Comparison of ENCODE assay signal across 16 cellular contexts in the genomic region with DNA sequence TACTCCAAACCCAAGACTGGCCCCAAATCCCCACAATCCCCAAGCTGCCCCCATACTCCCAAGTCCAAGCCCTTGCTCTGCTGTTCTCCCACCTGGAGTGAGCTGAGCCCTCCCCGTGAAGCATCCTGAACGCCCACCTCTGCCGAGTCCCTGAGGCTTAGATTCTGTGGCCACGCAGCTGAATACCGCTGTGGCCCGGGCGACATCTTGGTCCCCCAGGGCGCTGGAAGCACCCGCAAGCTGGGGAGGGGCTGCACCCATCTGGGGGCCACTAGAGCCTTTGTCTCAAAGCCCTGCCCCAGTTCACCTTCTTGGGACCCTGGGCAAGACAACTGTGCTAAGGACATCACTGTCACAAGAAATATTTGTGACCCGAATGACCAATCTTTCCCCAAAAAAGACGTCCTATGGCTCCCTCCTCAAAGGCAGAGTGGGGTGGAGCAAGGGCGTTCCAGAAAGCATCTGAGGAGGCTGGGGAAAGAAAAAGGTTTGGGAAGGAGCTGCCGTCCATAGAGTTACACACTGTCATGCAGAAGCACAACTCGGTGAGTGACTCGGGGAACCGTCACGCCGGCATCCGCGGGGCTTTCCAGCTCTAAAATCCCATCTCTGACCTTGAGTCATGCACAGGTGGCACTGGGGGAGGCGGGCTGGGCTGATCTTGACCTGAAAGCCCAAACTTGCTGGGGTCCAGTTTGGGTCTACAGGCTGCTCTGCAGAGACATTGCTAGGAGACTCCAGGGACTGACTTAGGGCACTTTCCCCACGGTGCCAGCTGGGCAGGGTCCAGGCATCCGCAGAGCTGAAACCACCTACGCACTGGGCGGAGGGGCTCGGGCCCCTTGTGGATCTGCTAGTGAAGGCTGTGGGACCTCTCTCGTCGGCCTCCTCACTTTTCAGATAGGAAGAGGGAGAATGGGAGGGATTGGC. TPM values are rescaled to one million over a fixed set of nuclear protein-coding genes. Genes with fewer than 3 reads are reported as not detected.
DNase-seq lines count a peak whose midpoint lies in the region; ATAC-seq lines count a peak whose summit lies in the region.
"Had no signal": no experiment of that assay in that cellular context is flagged by ENCODE, and none has a peak within 500 bp of the region (broad histone marks: within the 10 kb centered on the region; RNA-seq: fewer than 3 reads in every experiment).

No MANE protein-coding gene starts in this region.

- H3K27me3 ChIP-seq in thymus (ENCODE audit: control insufficient read depth, insufficient read depth), result no peaks in the 10 kb centered on the region
- H3K27me3 ChIP-seq: BLaER1 had no signal

- no peak overlapping the region for H3K4me3 ChIP-seq in thymus (ENCODE audit: low read length)
- H3K4me3 ChIP-seq: BLaER1, left ventricle myocardium inferior had no signal

- WGBS in thymus, result 92% methylated on average over 28 of the region's 28 CpGs

- no peak overlapping the region for H3K4me3 Mint-ChIP-seq in activated T-helper 1 cell treated with anti-CD3 and anti-CD28 coated beads, Interleukin-12 subunit alpha, Interleukin-12 subunit beta, Interleukin-2, Interleukin-4 antibody, amounts not matched to agents 30 ng/mL and 10 ng/mL and 1 ng/mL, durations not matched to agents 14 hours and 24 hours and 36 hours
- H3K4me3 Mint-ChIP-seq: activated naive CD4-positive, alpha-beta T cell treated with anti-CD3 and anti-CD28 coated beads for 36 hours; stimulated activated naive CD8-positive, alpha-beta T cell treated with anti-CD3 and anti-CD28 coated beads, Interleukin-15, amount 100 ng/mL, for 72 hours; T-helper 1 cell treated with Interleukin-12 subunit alpha and Interleukin-12 subunit beta and Interleukin-4 antibody, amounts not matched to agents 30 μg/mL and 1 μg/mL, for 36 hours had no signal

- no peaks in the 10 kb centered on the region for H3K36me3 Mint-ChIP-seq in activated T-helper 1 cell treated with anti-CD3 and anti-CD28 coated beads, Interleukin-12 subunit alpha, Interleukin-12 subunit beta, Interleukin-2, Interleukin-4 antibody, amounts not matched to agents 30 ng/mL and 10 ng/mL and 1 ng/mL, durations not matched to agents 14 hours and 24 hours and 36 hours (ENCODE audit: low read depth)

- DNase-seq in M059J (ENCODE audit: low read depth) (peak; percentile 71), G401 (ENCODE audit: low spot score) (no peak)
- DNase-seq in activated T-helper 1 cell treated with anti-CD3 and anti-CD28 coated beads, Interleukin-12 subunit alpha, Interleukin-12 subunit beta, Interleukin-2, Interleukin-4 antibody, amounts not matched to agents 30 ng/mL and 10 ng/mL and 1 ng/mL, durations not matched to agents 14 hours and 24 hours and 36 hours (ENCODE audit: low spot score), result no peak
- DNase-seq: activated naive CD4-positive, alpha-beta T cell treated with anti-CD3 and anti-CD28 coated beads for 36 hours; DMS53; left ventricle myocardium inferior; NCI-H2107; posterior cingulate gyrus; stimulated activated naive CD8-positive, alpha-beta T cell treated with anti-CD3 and anti-CD28 coated beads, Interleukin-15, amount 100 ng/mL, for 72 hours had no signal

- H3K9me3 Mint-ChIP-seq in activated T-helper 1 cell treated with anti-CD3 and anti-CD28 coated beads, Interleukin-12 subunit alpha, Interleukin-12 subunit beta, Interleukin-2, Interleukin-4 antibody, amounts not matched to agents 30 ng/mL and 10 ng/mL and 1 ng/mL, durations not matched to agents 14 hours and 24 hours and 36 hours, result no peaks in the 10 kb centered on the region
- H3K9me3 Mint-ChIP-seq: stimulated activated naive CD8-positive, alpha-beta T cell treated with anti-CD3 and anti-CD28 coated beads, Interleukin-15, amount 100 ng/mL, for 72 hours; T-helper 1 cell treated with Interleukin-12 subunit alpha and Interleukin-12 subunit beta and Interleukin-4 antibody, amounts not matched to agents 30 μg/mL and 1 μg/mL, for 36 hours had no signal

- no peaks in the 10 kb centered on the region for H3K36me3 ChIP-seq in thymus (ENCODE audit: control insufficient read depth, insufficient read depth)
- H3K36me3 ChIP-seq: BLaER1, left ventricle myocardium inferior had no signal

- no peaks in the 10 kb centered on the region for H3K9me3 ChIP-seq in thymus (ENCODE audit: control insufficient read depth)
- H3K9me3 ChIP-seq: BLaER1, left ventricle myocardium inferior had no signal

- intact Hi-C loops in activated T-helper 1 cell treated with anti-CD3 and anti-CD28 coated beads, Interleukin-12 subunit alpha, Interleukin-12 subunit beta, Interleukin-2, Interleukin-4 antibody, amounts not matched to agents 30 ng/mL and 10 ng/mL and 1 ng/mL, durations not matched to agents 14 hours and 24 hours and 36 hours (cut with micrococcal nuclease), result no loop called here

- no peaks in the 10 kb centered on the region for H3K4me1 ChIP-seq in thymus (ENCODE audit: control insufficient read depth, insufficient read depth, low read length)
- H3K4me1 ChIP-seq: left ventricle myocardium inferior had no signal

- no peak overlapping the region for H3K27ac Mint-ChIP-seq in activated T-helper 1 cell treated with anti-CD3 and anti-CD28 coated beads, Interleukin-12 subunit alpha, Interleukin-12 subunit beta, Interleukin-2, Interleukin-4 antibody, amounts not matched to agents 30 ng/mL and 10 ng/mL and 1 ng/mL, durations not matched to agents 14 hours and 24 hours and 36 hours
- H3K27ac Mint-ChIP-seq: activated naive CD4-positive, alpha-beta T cell treated with anti-CD3 and anti-CD28 coated beads for 36 hours; T-helper 1 cell treated with Interleukin-12 subunit alpha and Interleukin-12 subunit beta and Interleukin-4 antibody, amounts not matched to agents 30 μg/mL and 1 μg/mL, for 36 hours had no signal

- no peaks in the 10 kb centered on the region for H3K4me1 Mint-ChIP-seq in activated T-helper 1 cell treated with anti-CD3 and anti-CD28 coated beads, Interleukin-12 subunit alpha, Interleukin-12 subunit beta, Interleukin-2, Interleukin-4 antibody, amounts not matched to agents 30 ng/mL and 10 ng/mL and 1 ng/mL, durations not matched to agents 14 hours and 24 hours and 36 hours (ENCODE audit: low read depth)
- H3K4me1 Mint-ChIP-seq: stimulated activated naive CD8-positive, alpha-beta T cell treated with anti-CD3 and anti-CD28 coated beads, Interleukin-15, amount 100 ng/mL, for 72 hours had no signal

- peak; percentile 76 for ATAC-seq in esophagus mucosa
- ATAC-seq: activated CD4-positive, CD25-positive, alpha-beta regulatory T cell treated with anti-CD3 and anti-CD28 coated beads, Interleukin-2, amount 50 U/mL, for 24 hours; Right ventricle myocardium inferior; stimulated activated naive CD8-positive, alpha-beta T cell treated with anti-CD3 and anti-CD28 coated beads, Interleukin-15, amount 100 ng/mL, for 72 hours had no signal

- H3K27me3 Mint-ChIP-seq in activated T-helper 1 cell treated with anti-CD3 and anti-CD28 coated beads, Interleukin-12 subunit alpha, Interleukin-12 subunit beta, Interleukin-2, Interleukin-4 antibody, amounts not matched to agents 30 ng/mL and 10 ng/mL and 1 ng/mL, durations not matched to agents 14 hours and 24 hours and 36 hours (ENCODE audit: insufficient read depth), result peaks cover 5% of the 10 kb centered on the region

- peak overlapping the region; percentile 42 for H3K27ac ChIP-seq in thymus (ENCODE audit: low read depth)
- H3K27ac ChIP-seq: BLaER1, left ventricle myocardium inferior had no signal

- in situ Hi-C loops in G401 (cut with HindIII; ENCODE audit: low sequenced_read_pairs), result no loop called here

RNA-seq across cellular contexts. Expression of a gene that starts 6.6 kb away (rescaled TPM):
- not detected in 2 replicates for total RNA-seq in M059J (2014; rRNA removed; shearing (Covaris generic))
- not detected for total RNA-seq in esophagus mucosa
- polyA plus RNA-seq in thymus, result 0.05 TPM
- total RNA-seq in activated T-helper 1 cell treated with anti-CD3 and anti-CD28 coated beads, Interleukin-12 subunit alpha, Interleukin-12 subunit beta, Interleukin-2, Interleukin-4 antibody, amounts not matched to agents 30 ng/mL and 10 ng/mL and 1 ng/mL, durations not matched to agents 14 hours and 24 hours and 36 hours, result 0.20 TPM in 1 of 2 replicates, not detected in the other
- total RNA-seq in G401 (2014; rRNA removed; shearing (Covaris generic)), result 0.61 TPM in 1 of 2 replicates, not detected in the other
- total RNA-seq: activated naive CD4-positive, alpha-beta T cell treated with anti-CD3 and anti-CD28 coated beads for 36 hours; left ventricle myocardium inferior; myocyte; Right ventricle myocardium inferior had no signal

RNA-seq across cellular contexts. Expression of a gene that starts 7.3 kb away (rescaled TPM):
- total RNA-seq in M059J (2014; rRNA removed; shearing (Covaris generic)), result 44.0 and 84.0 TPM in 2 replicates
- 18.6 TPM for total RNA-seq in esophagus mucosa
- 78.5 TPM for polyA plus RNA-seq in thymus
- 61.7 and 68.7 TPM in 2 replicates for total RNA-seq in activated T-helper 1 cell treated with anti-CD3 and anti-CD28 coated beads, Interleukin-12 subunit alpha, Interleukin-12 subunit beta, Interleukin-2, Interleukin-4 antibody, amounts not matched to agents 30 ng/mL and 10 ng/mL and 1 ng/mL, durations not matched to agents 14 hours and 24 hours and 36 hours
- 195 and 203 TPM in 2 replicates for total RNA-seq in G401 (2014; rRNA removed; shearing (Covaris generic))

RNA-seq across cellular contexts. Expression of a gene that starts 11.0 kb away (rescaled TPM):
- 15.1 and 16.6 TPM in 2 replicates for total RNA-seq in M059J (2014; rRNA removed; shearing (Covaris generic))
- total RNA-seq in esophagus mucosa, result 21.3 TPM
- polyA plus RNA-seq in thymus, result 97.4 TPM
- total RNA-seq in activated T-helper 1 cell treated with anti-CD3 and anti-CD28 coated beads, Interleukin-12 subunit alpha, Interleukin-12 subunit beta, Interleukin-2, Interleukin-4 antibody, amounts not matched to agents 30 ng/mL and 10 ng/mL and 1 ng/mL, durations not matched to agents 14 hours and 24 hours and 36 hours, result 94.1 and 95.3 TPM in 2 replicates
- 86.9 and 97.8 TPM in 2 replicates for total RNA-seq in G401 (2014; rRNA removed; shearing (Covaris generic))

RNA-seq across cellular contexts. Expression of a gene that starts 37.8 kb away (rescaled TPM):
- total RNA-seq in M059J (2014; rRNA removed; shearing (Covaris generic)), result 0.05 TPM in 1 of 2 replicates, not detected in the other
- total RNA-seq in esophagus mucosa, result 0.12 TPM
- polyA plus RNA-seq in thymus, result 14.0 TPM
- 0.44 and 2.0 TPM in 2 replicates for total RNA-seq in activated T-helper 1 cell treated with anti-CD3 and anti-CD28 coated beads, Interleukin-12 subunit alpha, Interleukin-12 subunit beta, Interleukin-2, Interleukin-4 antibody, amounts not matched to agents 30 ng/mL and 10 ng/mL and 1 ng/mL, durations not matched to agents 14 hours and 24 hours and 36 hours
- total RNA-seq in G401 (2014; rRNA removed; shearing (Covaris generic)), result 0.75 TPM in 1 of 2 replicates, not detected in the other

RNA-seq across cellular contexts. Expression of a gene that starts 51.3 kb away (rescaled TPM):
- total RNA-seq in M059J (2014; rRNA removed; shearing (Covaris generic)), result not detected in 2 replicates
- total RNA-seq in esophagus mucosa, result not detected
- 0.07 TPM for polyA plus RNA-seq in thymus
- not detected in 2 replicates for total RNA-seq in activated T-helper 1 cell treated with anti-CD3 and anti-CD28 coated beads, Interleukin-12 subunit alpha, Interleukin-12 subunit beta, Interleukin-2, Interleukin-4 antibody, amounts not matched to agents 30 ng/mL and 10 ng/mL and 1 ng/mL, durations not matched to agents 14 hours and 24 hours and 36 hours
- not detected in 2 replicates for total RNA-seq in G401 (2014; rRNA removed; shearing (Covaris generic))
- total RNA-seq: left ventricle myocardium inferior, myocyte had no signal
